ENCODE assay signal across 1 cellular context in the genomic region with DNA sequence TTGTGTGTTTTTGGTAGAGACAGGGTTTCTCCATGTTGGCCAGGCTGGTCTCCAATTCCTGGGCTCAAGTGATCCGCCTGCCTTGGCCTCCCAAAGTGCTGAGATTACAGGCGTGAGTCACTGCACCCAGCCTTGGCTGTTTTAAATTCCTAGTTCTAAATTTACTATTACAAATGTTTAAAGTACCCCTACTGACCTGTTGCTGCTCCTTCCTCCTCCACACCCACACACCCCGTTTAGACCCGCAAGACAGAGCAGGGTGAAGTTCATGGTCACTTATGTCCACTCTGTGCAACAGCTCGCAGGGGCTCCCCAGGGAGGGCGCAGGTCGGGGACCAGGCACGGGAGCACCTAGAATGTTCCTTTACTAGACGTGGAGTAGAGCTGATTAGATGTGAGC.
TF ChIP-seq lines count a peak whose summit lies in the region.

No MANE protein-coding gene starts in this region.

TF ChIP-seq in IMR-90, 13 proteins besides CTCF, POLR2A, EP300 and RAD21:
- no peak for TF ChIP-seq CHD1 (IDR thresholded peaks at IDR 0.05; ENCODE audit: low read depth, low read length)
- TF ChIP-seq, protein P1, sequence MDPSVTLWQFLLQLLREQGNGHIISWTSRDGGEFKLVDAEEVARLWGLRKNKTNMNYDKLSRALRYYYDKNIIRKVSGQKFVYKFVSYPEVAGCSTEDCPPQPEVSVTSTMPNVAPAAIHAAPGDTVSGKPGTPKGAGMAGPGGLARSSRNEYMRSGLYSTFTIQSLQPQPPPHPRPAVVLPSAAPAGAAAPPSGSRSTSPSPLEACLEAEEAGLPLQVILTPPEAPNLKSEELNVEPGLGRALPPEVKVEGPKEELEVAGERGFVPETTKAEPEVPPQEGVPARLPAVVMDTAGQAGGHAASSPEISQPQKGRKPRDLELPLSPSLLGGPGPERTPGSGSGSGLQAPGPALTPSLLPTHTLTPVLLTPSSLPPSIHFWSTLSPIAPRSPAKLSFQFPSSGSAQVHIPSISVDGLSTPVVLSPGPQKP (IDR thresholded peaks at IDR 0.05; ENCODE audit: borderline replicate concordance, low read depth, low read length), result no peak
- TF ChIP-seq RCOR1 (IDR thresholded peaks at IDR 0.05; ENCODE audit: insufficient replicate concordance, low read length), result no peak
- no peak for TF ChIP-seq SMC3 (IDR thresholded peaks at IDR 0.05; ENCODE audit: low read depth, low read length)
- TF ChIP-seq MAFK (IDR thresholded peaks at IDR 0.05; ENCODE audit: low read depth, low read length), result no peak
- TF ChIP-seq MXI1 (IDR thresholded peaks at IDR 0.05; ENCODE audit: borderline replicate concordance, low read depth, low read length), result no peak
- TF ChIP-seq FOS (IDR thresholded peaks at IDR 0.05; ENCODE audit: low read depth, low read length), result no peak
- TF ChIP-seq MAZ (IDR thresholded peaks at IDR 0.05; ENCODE audit: borderline replicate concordance, low read depth, low read length), result no peak
- TF ChIP-seq RFX5 (IDR thresholded peaks at IDR 0.05; ENCODE audit: low read depth, low read length), result no peak
- TF ChIP-seq BHLHE40 (IDR thresholded peaks at IDR 0.05; ENCODE audit: low read depth, low read length), result no peak
- TF ChIP-seq CEBPB (IDR thresholded peaks at IDR 0.05; ENCODE audit: low read depth, low read length), result no peak
- TF ChIP-seq NFE2L2 (IDR thresholded peaks at IDR 0.05; ENCODE audit: low read depth, low read length), result no peak
- TF ChIP-seq, protein P2, sequence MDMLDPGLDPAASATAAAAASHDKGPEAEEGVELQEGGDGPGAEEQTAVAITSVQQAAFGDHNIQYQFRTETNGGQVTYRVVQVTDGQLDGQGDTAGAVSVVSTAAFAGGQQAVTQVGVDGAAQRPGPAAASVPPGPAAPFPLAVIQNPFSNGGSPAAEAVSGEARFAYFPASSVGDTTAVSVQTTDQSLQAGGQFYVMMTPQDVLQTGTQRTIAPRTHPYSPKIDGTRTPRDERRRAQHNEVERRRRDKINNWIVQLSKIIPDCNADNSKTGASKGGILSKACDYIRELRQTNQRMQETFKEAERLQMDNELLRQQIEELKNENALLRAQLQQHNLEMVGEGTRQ (IDR thresholded peaks at IDR 0.05; ENCODE audit: low read depth, low read length), result no peak
